Comparison of ENCODE assay signal across 1 cellular context in the genomic region with DNA sequence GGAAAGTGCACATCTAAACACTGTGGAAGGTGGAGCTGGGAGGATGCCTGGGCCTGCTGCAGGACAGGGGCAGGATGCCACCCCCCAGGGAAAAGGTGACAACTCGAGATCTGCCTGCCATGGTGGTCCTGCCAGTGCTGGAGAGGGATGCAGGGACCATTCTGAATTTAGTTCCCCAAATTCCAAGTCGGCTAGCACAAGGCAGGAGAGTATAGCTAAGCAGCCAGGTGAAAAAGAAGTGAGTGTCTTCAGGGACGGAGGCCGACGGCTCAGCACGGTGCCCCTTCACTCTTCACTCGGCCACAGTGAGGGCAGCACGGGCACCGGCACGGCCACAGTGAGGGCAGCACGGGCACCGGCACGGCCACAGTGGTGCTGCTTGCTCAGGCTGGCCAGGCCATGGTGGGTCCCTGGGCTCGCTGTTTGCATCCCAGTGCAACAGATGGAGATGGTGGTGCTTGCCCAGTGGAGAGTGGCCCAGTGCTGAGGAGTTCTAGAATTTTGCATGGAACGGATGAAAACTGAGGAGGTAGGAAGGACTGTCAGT.
TF ChIP-seq lines count a peak whose summit lies in the region.

No MANE protein-coding gene starts in this region.

TF ChIP-seq in SK-N-SH treated with all-trans-retinoic acid at 6 μM for 48 hours, 23 proteins besides CTCF, POLR2A, EP300 and RAD21 (continued from another document):
- TF ChIP-seq, protein P1, sequence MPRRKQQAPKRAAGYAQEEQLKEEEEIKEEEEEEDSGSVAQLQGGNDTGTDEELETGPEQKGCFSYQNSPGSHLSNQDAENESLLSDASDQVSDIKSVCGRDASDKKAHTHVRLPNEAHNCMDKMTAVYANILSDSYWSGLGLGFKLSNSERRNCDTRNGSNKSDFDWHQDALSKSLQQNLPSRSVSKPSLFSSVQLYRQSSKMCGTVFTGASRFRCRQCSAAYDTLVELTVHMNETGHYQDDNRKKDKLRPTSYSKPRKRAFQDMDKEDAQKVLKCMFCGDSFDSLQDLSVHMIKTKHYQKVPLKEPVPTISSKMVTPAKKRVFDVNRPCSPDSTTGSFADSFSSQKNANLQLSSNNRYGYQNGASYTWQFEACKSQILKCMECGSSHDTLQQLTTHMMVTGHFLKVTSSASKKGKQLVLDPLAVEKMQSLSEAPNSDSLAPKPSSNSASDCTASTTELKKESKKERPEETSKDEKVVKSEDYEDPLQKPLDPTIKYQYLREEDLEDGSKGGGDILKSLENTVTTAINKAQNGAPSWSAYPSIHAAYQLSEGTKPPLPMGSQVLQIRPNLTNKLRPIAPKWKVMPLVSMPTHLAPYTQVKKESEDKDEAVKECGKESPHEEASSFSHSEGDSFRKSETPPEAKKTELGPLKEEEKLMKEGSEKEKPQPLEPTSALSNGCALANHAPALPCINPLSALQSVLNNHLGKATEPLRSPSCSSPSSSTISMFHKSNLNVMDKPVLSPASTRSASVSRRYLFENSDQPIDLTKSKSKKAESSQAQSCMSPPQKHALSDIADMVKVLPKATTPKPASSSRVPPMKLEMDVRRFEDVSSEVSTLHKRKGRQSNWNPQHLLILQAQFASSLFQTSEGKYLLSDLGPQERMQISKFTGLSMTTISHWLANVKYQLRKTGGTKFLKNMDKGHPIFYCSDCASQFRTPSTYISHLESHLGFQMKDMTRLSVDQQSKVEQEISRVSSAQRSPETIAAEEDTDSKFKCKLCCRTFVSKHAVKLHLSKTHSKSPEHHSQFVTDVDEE (CRISPR knock-in tag; IDR thresholded peaks at IDR 0.05): no peak
- TF ChIP-seq ZC3H10 (CRISPR knock-in tag; IDR thresholded peaks at IDR 0.05): no peak
- TF ChIP-seq, protein P2, sequence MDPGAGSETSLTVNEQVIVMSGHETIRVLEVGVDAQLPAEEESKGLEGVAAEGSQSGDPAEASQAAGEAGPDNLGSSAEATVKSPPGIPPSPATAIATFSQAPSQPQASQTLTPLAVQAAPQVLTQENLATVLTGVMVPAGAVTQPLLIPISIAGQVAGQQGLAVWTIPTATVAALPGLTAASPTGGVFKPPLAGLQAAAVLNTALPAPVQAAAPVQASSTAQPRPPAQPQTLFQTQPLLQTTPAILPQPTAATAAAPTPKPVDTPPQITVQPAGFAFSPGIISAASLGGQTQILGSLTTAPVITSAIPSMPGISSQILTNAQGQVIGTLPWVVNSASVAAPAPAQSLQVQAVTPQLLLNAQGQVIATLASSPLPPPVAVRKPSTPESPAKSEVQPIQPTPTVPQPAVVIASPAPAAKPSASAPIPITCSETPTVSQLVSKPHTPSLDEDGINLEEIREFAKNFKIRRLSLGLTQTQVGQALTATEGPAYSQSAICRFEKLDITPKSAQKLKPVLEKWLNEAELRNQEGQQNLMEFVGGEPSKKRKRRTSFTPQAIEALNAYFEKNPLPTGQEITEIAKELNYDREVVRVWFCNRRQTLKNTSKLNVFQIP (CRISPR knock-in tag; IDR thresholded peaks at IDR 0.05; ENCODE audit: borderline replicate concordance, low read depth): no peak
